In the genomic region with DNA sequence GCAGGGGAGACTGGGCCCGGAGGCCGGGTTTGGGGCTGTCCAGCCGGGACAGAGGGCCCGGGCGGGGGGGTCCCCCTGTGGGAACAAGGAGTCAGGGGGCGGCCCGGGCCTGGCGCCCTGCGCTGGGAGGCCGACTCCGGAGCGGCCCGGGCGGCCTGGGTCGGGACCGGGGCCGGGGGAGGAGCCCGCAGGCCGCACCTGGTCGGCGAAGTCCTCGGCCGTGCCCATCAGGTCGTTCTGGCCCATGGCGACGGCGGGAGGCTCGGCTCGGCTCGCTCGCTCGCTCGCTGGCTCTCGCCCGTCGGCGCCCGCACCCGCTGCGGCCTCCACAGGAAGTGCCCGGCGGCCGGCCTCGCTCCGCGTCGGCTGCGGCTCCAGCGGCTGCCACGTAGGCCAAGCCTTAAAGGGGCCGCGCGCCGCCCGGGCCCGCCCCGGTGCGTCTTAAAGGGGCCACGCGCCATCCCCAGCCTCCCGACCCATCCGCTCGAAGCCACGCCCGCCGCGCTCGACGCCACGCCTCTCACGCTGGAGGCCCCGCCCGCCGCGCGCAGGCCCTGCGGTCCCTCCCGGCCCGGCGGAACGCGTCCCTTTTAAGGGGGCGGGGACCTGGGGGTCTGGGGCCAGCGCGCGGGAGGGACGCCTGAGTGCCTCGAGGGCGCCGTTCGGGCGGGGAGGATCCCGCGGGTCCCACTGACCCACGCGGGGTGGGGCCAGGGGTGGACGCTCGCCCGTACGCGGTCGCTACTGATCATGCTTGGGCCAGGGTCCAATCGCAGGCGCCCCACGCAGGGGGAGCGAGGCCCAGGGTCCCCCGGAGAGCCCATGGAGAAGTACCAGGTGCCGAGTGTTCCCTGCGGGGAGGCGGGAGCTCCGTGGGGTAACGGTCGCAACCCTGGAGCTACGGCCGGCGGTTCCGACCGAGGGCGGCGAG, we compare ENCODE assay signal across 8 cellular contexts. TPM values are rescaled to one million over a fixed set of nuclear protein-coding genes. Genes with fewer than 3 reads are reported as not detected.
DNase-seq lines count a peak whose midpoint lies in the region; FAIRE-seq and TF ChIP-seq lines count a peak whose summit lies in the region.

Gene STKLD1 (plus strand): TSS at position 643 of the 931 bp plus-strand sequence. CDS start 108 bp downstream, at position 751.
Gene SURF4 (minus strand): TSS at position 337 of the 931 bp plus-strand sequence. CDS start 91 bp downstream, at position 246.

- H3K36me3 ChIP-seq in SJCRH30 (peaks cover 15% of the 10 kb centered on the region), neutrophil (peaks cover 7% of the 10 kb centered on the region), subcutaneous abdominal adipose tissue (ENCODE audit: control insufficient read depth in 5 of 5, insufficient read depth in 5 of 5, low read length in 5 of 5) (peaks cover 0 to 8% (median 5%) of the 10 kb centered on the region in 5 donors)

- H3K9me3 Mint-ChIP-seq in HFFc6 = no peaks in the 10 kb centered on the region

- peak within 1 kb of the TSS; percentile 99 for H3K4me3 Mint-ChIP-seq in HFFc6

- H3K9me3 ChIP-seq in SJCRH30 (replicated peaks) (no peaks in the 10 kb centered on the region), neutrophil (no peaks in the 10 kb centered on the region), subcutaneous abdominal adipose tissue (ENCODE audit: control insufficient read depth in 5 of 5, low read length in 5 of 5) (peaks cover 0 to 8% (median 2%) of the 10 kb centered on the region in 5 donors)

- H3K4me1 ChIP-seq in SJCRH30 (no peaks in the 10 kb centered on the region), neutrophil (ENCODE audit: control insufficient read depth in 1 of 2, insufficient read depth in 1 of 2, low read depth in 1 of 2, low read length in 1 of 2) (peaks cover 41 to 46% of the 10 kb centered on the region in 2 experiments), subcutaneous abdominal adipose tissue (ENCODE audit: control insufficient read depth in 5 of 5, insufficient read depth in 5 of 5, low read length in 5 of 5) (peaks cover 10 to 56% (median 47%) of the 10 kb centered on the region in 5 donors)

- H3K4me3 ChIP-seq in SJCRH30 (peak within 1 kb of the TSS; percentile 81), neutrophil (ENCODE audit: low read depth in 1 of 2, low read length in 1 of 2) (peak within 1 kb of the TSS; percentile 75 to 89), subcutaneous abdominal adipose tissue (ENCODE audit: low read depth in 1 of 5, low read length in 5 of 5) (peak within 1 kb of the TSS; percentile 75 to 98 (median 88))

- peaks cover 43% of the 10 kb centered on the region for H3K4me1 Mint-ChIP-seq in HFFc6 (ENCODE audit: low read depth)

- no peak for TF ChIP-seq CTCF in HFFc6 (IDR thresholded peaks at IDR 0.05)
- peak; percentile 73 for TF ChIP-seq CTCF in neutrophil (IDR thresholded peaks at IDR 0.05)

- DNase-seq in GM04504 (ENCODE audit: low read depth) (peak; percentile 91), HFFc6 (peak; percentile 90), MV-4-11 (lab: John Stamatoyannopoulos, UW) (peak; percentile 91), SJCRH30 (peak; percentile 96 to 98), frontal cortex (ENCODE audit: low spot score in 2 of 2) (peak; percentile 100)
- DNase-seq in activated naive CD4-positive, alpha-beta T cell treated with Interleukin-2 at 50 U/mL for 16 hours = peak; percentile 96

- H3K27ac ChIP-seq in SJCRH30 (peak within 1 kb of the TSS; percentile 51), neutrophil (peak within 1 kb of the TSS; percentile 95), subcutaneous abdominal adipose tissue (ENCODE audit: low read depth, low read length) (peak within 1 kb of the TSS; percentile 74)

- no peak for FAIRE-seq in frontal cortex (lab: Jason Lieb, UNC)

- peaks cover 19% of the 10 kb centered on the region for H3K36me3 Mint-ChIP-seq in HFFc6 (ENCODE audit: low read depth)

- H3K27me3 ChIP-seq in SJCRH30 = no peaks in the 10 kb centered on the region
- no peaks in the 10 kb centered on the region for H3K27me3 ChIP-seq in neutrophil
- H3K27me3 ChIP-seq in subcutaneous abdominal adipose tissue (ENCODE audit: control insufficient read depth in 5 of 5, insufficient read depth in 4 of 5, low read length in 5 of 5) = no peaks in the 10 kb centered on the region

- H3K9ac ChIP-seq in subcutaneous abdominal adipose tissue (ENCODE audit: low read length in 5 of 5) = peak within 1 kb of the TSS; percentile 40 to 100 (median 96)

- peaks cover 7% of the 10 kb centered on the region for H3K27me3 Mint-ChIP-seq in HFFc6 (ENCODE audit: insufficient read depth)

- H3K27ac Mint-ChIP-seq in HFFc6 = peak within 1 kb of the TSS; percentile 99

RNA-seq across cellular contexts. Expression of gene STKLD1, which starts in this region (rescaled TPM):
- total RNA-seq in HFFc6 (2021; fragmentation: NEBNext Ultra II Directional; extraction: Animal tissue kit (Norgen Biotek cat#: 25700)) = 1 to 10 TPM in 2 of 6 experiments, under 1 TPM in 4; 0.46 to 1.4 (median 0.68) TPM
- total RNA-seq in SJCRH30 (2014; rRNA removed; shearing (Covaris generic)) = 1.7 and 1.8 TPM in 2 replicates
- total RNA-seq in frontal cortex = 1.2 TPM

RNA-seq across cellular contexts. Expression of gene SURF4, which starts in this region (rescaled TPM):
- 100 to 1,000 TPM; 406 to 474 (median 417) TPM for total RNA-seq in HFFc6 (2021; fragmentation: NEBNext Ultra II Directional; extraction: Animal tissue kit (Norgen Biotek cat#: 25700))
- total RNA-seq in SJCRH30 (2014; rRNA removed; shearing (Covaris generic)) = 232 and 233 TPM in 2 replicates
- 91.3 TPM for total RNA-seq in frontal cortex

Comparison
In these comparisons a context has a peak if more than half of its experiments do, and no peak if none do; other contexts are left out.
1. Peak in every context shown above with its lines: DNase-seq, H3K4me3 ChIP-seq and H3K27ac ChIP-seq.